In the genomic region with DNA sequence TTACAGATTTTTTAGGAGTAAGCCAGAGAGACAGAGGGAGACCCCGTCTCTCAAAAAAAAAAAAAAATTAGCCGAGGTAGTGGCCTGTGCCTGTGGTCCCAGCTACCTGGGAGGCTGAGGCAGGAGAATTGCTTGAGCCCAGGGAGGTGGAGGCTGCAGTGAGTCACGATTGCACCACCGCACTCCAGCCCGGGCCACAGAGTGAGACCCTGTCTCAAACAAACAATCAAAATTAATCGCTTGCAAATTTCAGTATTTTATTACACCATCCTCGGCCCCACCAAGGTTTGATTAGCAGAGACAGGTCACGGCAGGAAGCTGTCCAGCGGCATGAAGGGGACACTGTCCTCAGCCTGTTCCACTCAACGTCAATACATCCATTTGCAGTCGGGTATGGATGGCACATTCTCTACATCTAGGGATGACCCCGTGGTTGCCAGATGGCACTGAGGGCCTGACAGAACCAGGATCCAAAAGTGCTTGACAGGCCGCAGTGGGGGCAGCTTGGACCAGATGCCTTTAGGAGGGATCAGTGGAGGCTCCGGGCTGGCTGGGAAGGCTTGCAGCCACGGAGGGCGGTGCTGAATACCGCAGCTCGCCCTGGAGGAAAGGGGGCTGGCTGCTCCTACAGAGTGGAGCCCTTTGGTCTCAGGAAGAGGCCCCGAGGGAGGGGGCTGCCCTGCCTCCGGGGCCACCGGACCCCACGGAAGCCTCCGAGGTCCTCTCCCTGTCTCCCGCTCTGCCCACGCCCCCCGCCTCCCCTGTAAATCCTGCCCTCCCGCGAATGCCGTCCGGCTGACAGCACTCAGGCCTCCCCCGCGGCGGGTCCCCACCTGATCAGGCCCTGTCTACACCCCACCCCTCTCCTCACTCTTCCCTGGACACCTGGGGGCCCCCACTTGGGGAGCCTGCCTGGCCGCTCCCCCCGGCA, we compare ENCODE assay signal across 18 cellular contexts. TPM values are rescaled to one million over a fixed set of nuclear protein-coding genes. Genes with fewer than 3 reads are reported as not detected.
A peak's percentile ranks its signal among the peaks of the same experiment; 100 is the strongest.
DNase-seq lines count a peak whose midpoint lies in the region; ATAC-seq, FAIRE-seq and TF ChIP-seq lines count a peak whose summit lies in the region.
"Had no signal": no experiment of that assay in that cellular context is flagged by ENCODE, and none has a peak within 500 bp of the region (broad histone marks: within the 10 kb centered on the region; RNA-seq: fewer than 3 reads in every experiment).

No MANE protein-coding gene starts in this region.

- no peak for FAIRE-seq in K562 (lab: Jason Lieb, UNC)
- FAIRE-seq: H1 had no signal

- no peak overlapping the region for H3K4me3 Mint-ChIP-seq in activated CD4-positive, alpha-beta memory T cell treated with anti-CD3 and anti-CD28 coated beads, Interleukin-2, amount 10 ng/mL, durations not matched to agents 7 days and 5 days
- no peak overlapping the region for H3K4me3 Mint-ChIP-seq in activated CD4-positive, alpha-beta memory T cell treated with anti-CD3 and anti-CD28 coated beads for 36 hours
- H3K4me3 Mint-ChIP-seq: naive B cell; stimulated activated naive CD8-positive, alpha-beta T cell treated with anti-CD3 and anti-CD28 coated beads, Interleukin-15, Interleukin-2, amounts not matched to agents 100 ng/mL and 50 ng/mL, for 24 hours; T-cell had no signal

- ATAC-seq in K562 (peak; percentile 5; the same call in 2 of the 3 replicates), left lung (peak; percentile 8)
- ATAC-seq: activated T-cell treated with anti-CD3 and anti-CD28 coated beads, Interleukin-2, amount 50 U/mL, for 72 hours; T-cell had no signal

- H3K4me1 ChIP-seq in K562 (replicated peaks in 1 of 2; ENCODE audit: control insufficient read depth in 2 of 2, insufficient read depth in 2 of 2, low read length in 2 of 2) (peaks cover 21 to 44% of the 10 kb centered on the region in 2 experiments), left lung (peaks cover 4 to 69% of the 10 kb centered on the region in 2 donors), stomach (peaks cover 0 to 44% (median 14%) of the 10 kb centered on the region in 4 donors)
- H3K4me1 ChIP-seq: ascending aorta had no signal

- H3K4me1 Mint-ChIP-seq in activated CD4-positive, alpha-beta memory T cell treated with anti-CD3 and anti-CD28 coated beads, Interleukin-2, amount 10 ng/mL, durations not matched to agents 7 days and 5 days, result peaks cover 51% of the 10 kb centered on the region
- H3K4me1 Mint-ChIP-seq in activated CD4-positive, alpha-beta memory T cell treated with anti-CD3 and anti-CD28 coated beads for 36 hours (ENCODE audit: low read depth), result peaks cover 31% of the 10 kb centered on the region

- BruUV-seq in K562 (replicated peaks; lab: Mats Ljungman, UMichigan), result no TSS peak

- H3K36me3 ChIP-seq in K562 (ENCODE audit: control insufficient read depth, insufficient read depth, low read length) (peaks cover 6% of the 10 kb centered on the region; the same call in 2 of the 3 replicates), left lung (peaks cover 0 to 10% of the 10 kb centered on the region in 2 donors), stomach (peaks cover 0 to 9% (median 7%) of the 10 kb centered on the region in 4 donors)

- TF ChIP-seq EP300 in K562 (IDR thresholded peaks at IDR 0.05; ENCODE audit: low read length) (no peak), stomach (IDR thresholded peaks at IDR 0.05) (no peak)

- H3K9me3 ChIP-seq in K562 (replicated peaks; ENCODE audit: control insufficient read depth, insufficient read depth, low read depth, low read length) (no peaks in the 10 kb centered on the region), left lung (no peaks in the 10 kb centered on the region), stomach (no peaks in the 10 kb centered on the region)
- H3K9me3 ChIP-seq: ascending aorta had no signal

- intact Hi-C loops in activated CD4-positive, alpha-beta memory T cell treated with anti-CD3 and anti-CD28 coated beads for 36 hours (cut with micrococcal nuclease), result no loop called here
- intact Hi-C loops in K562 (cut with micrococcal nuclease) (no loop called here), left lung (cut with DNase I) (no loop called here), stomach (cut with DNase I; ENCODE audit: low total_unique reads) (no loop called here)

- in situ Hi-C loops in K562 (cut with MboI), result no loop called here

- no peak overlapping the region for H3K4me3 ChIP-seq in K562
- no peak overlapping the region for H3K4me3 ChIP-seq in left lung
- H3K4me3 ChIP-seq in stomach, result peak overlapping the region in 3 of 4 donors; percentile 7 to 22 (median 19)
- H3K4me3 ChIP-seq: ascending aorta had no signal

- H3K9ac ChIP-seq in K562 (ENCODE audit: insufficient read depth in 1 of 2, low read depth in 2 of 2, low read length in 2 of 2), result peak overlapping the region in 1 of 2 experiments; percentile 54; a peak in 2 of 4 replicates

- TF ChIP-seq RAD21 in K562 (CRISPR knock-in tag; conservative IDR thresholded peaks at IDR 0.05 in 1 of 2, IDR thresholded peaks at IDR 0.05 in 1 of 2), result no peak

- no peaks in the 10 kb centered on the region for H4K20me1 ChIP-seq in K562 (replicated peaks; ENCODE audit: control insufficient read depth, insufficient read depth, low read length)

- H3K4me2 ChIP-seq in K562 (ENCODE audit: insufficient read depth, low read length), result no peak overlapping the region

- no peaks in the 10 kb centered on the region for H3K9me3 Mint-ChIP-seq in activated CD4-positive, alpha-beta memory T cell treated with anti-CD3 and anti-CD28 coated beads, Interleukin-2, amount 10 ng/mL, durations not matched to agents 7 days and 5 days
- H3K9me3 Mint-ChIP-seq in activated CD4-positive, alpha-beta memory T cell treated with anti-CD3 and anti-CD28 coated beads for 36 hours, result no peaks in the 10 kb centered on the region
- H3K9me3 Mint-ChIP-seq: activated T-cell treated with anti-CD3 and anti-CD28 coated beads, Interleukin-2, amount 50 U/mL, for 72 hours; naive B cell; stimulated activated naive CD8-positive, alpha-beta T cell treated with anti-CD3 and anti-CD28 coated beads, Interleukin-15, Interleukin-2, amounts not matched to agents 100 ng/mL and 50 ng/mL, for 24 hours; T-cell had no signal

- H3K27me3 Mint-ChIP-seq in activated CD4-positive, alpha-beta memory T cell treated with anti-CD3 and anti-CD28 coated beads, Interleukin-2, amount 10 ng/mL, durations not matched to agents 7 days and 5 days, result peaks cover 4% of the 10 kb centered on the region
- H3K27me3 Mint-ChIP-seq in activated CD4-positive, alpha-beta memory T cell treated with anti-CD3 and anti-CD28 coated beads for 36 hours, result no peaks in the 10 kb centered on the region
- H3K27me3 Mint-ChIP-seq: stimulated activated naive CD8-positive, alpha-beta T cell treated with anti-CD3 and anti-CD28 coated beads, Interleukin-15, Interleukin-2, amounts not matched to agents 100 ng/mL and 50 ng/mL, for 24 hours; T-cell had no signal

- no peaks in the 10 kb centered on the region for H3K27me3 ChIP-seq in K562 (ENCODE audit: control insufficient read depth in 2 of 2, insufficient read depth in 2 of 2, low read length in 2 of 2)
- peaks cover 0 to 11% of the 10 kb centered on the region in 2 donors for H3K27me3 ChIP-seq in left lung
- peaks cover 0 to 10% (median 0%) of the 10 kb centered on the region in 3 donors for H3K27me3 ChIP-seq in stomach
- H3K27me3 ChIP-seq: ascending aorta had no signal

- TF ChIP-seq CTCF in K562 (IDR thresholded peaks at IDR 0.05 in 2 of 3, conservative IDR thresholded peaks at IDR 0.05 in 1 of 3; ENCODE audit: insufficient read depth in 2 of 3, low read depth in 1 of 3, low read length in 3 of 3), result no peak
- TF ChIP-seq CTCF in left lung (IDR thresholded peaks at IDR 0.05), result no peak
- TF ChIP-seq CTCF in stomach (IDR thresholded peaks at IDR 0.05), result no peak

- TF ChIP-seq POLR2A in K562 (conservative IDR thresholded peaks at IDR 0.05) (no peak), stomach (IDR thresholded peaks at IDR 0.05) (no peak)

- no peak overlapping the region for H3K27ac ChIP-seq in K562 (ENCODE audit: extremely low read depth, low read depth, low read length)
- H3K27ac ChIP-seq in left lung, result peak overlapping the region in 1 of 2 donors; percentile 94
- peak overlapping the region in 2 of 5 donors; percentile 79 to 81 for H3K27ac ChIP-seq in stomach
- H3K27ac ChIP-seq: ascending aorta had no signal

- no peaks in the 10 kb centered on the region for H3K79me2 ChIP-seq in K562 (ENCODE audit: control insufficient read depth, insufficient read depth, low read length)

- H3K36me3 Mint-ChIP-seq in activated CD4-positive, alpha-beta memory T cell treated with anti-CD3 and anti-CD28 coated beads, Interleukin-2, amount 10 ng/mL, durations not matched to agents 7 days and 5 days (ENCODE audit: low read depth), result peaks cover 23% of the 10 kb centered on the region
- peaks cover under 1% of the 10 kb centered on the region for H3K36me3 Mint-ChIP-seq in activated CD4-positive, alpha-beta memory T cell treated with anti-CD3 and anti-CD28 coated beads for 36 hours

- POLR2A ChIA-PET in activated CD4-positive, alpha-beta memory T cell treated with anti-CD3 and anti-CD28 coated beads, Interleukin-2, amount 10 ng/mL, durations not matched to agents 7 days and 5 days (lab: Charles Lee), result interaction anchor here (1.2 to 7.0 kb wide), 4 partner anchors 16 to 120 kb away, joined by 3 to 83 read pairs (median 14); a partner anchor contains a TSS
- POLR2A ChIA-PET in activated CD4-positive, alpha-beta memory T cell treated with anti-CD3 and anti-CD28 coated beads for 36 hours (lab: Charles Lee), result no interaction called here
- POLR2A ChIA-PET in K562 (lab: Yijun Ruan, JAX), result interaction anchor here (1.1 to 1.4 kb wide), 2 partner anchors 14 to 138 kb away, joined by 3 read pairs; no protein-coding TSS in a partner anchor

- peak overlapping the region; percentile 31 for H3K27ac Mint-ChIP-seq in activated CD4-positive, alpha-beta memory T cell treated with anti-CD3 and anti-CD28 coated beads, Interleukin-2, amount 10 ng/mL, durations not matched to agents 7 days and 5 days
- H3K27ac Mint-ChIP-seq in activated CD4-positive, alpha-beta memory T cell treated with anti-CD3 and anti-CD28 coated beads for 36 hours, result no peak overlapping the region
- H3K27ac Mint-ChIP-seq: stimulated activated naive CD8-positive, alpha-beta T cell treated with anti-CD3 and anti-CD28 coated beads, Interleukin-15, Interleukin-2, amounts not matched to agents 100 ng/mL and 50 ng/mL, for 24 hours had no signal

- 80% methylated on average over 23 of the region's 35 CpGs for WGBS in K562 (ENCODE audit: insufficient coverage, low coverage, missing lambda C conversion rate)
- 50 to 63% (median 59%) methylated on average over 26 to 35 of the region's 35 CpGs for WGBS in stomach, 5 donors

- H3K9me1 ChIP-seq in K562 (ENCODE audit: control insufficient read depth, insufficient read depth, low read length), result no peaks in the 10 kb centered on the region

- peak overlapping the region; percentile 42; the same call in 1 of the 2 replicates for H2AFZ ChIP-seq in K562 (ENCODE audit: low read depth, low read length)

- DNase-seq in activated CD4-positive, alpha-beta memory T cell treated with anti-CD3 and anti-CD28 coated beads, Interleukin-2, amount 10 ng/mL, durations not matched to agents 7 days and 5 days, result no peak
- DNase-seq in activated CD4-positive, alpha-beta memory T cell treated with anti-CD3 and anti-CD28 coated beads for 36 hours, result no peak
- DNase-seq in K562 (ENCODE audit: extremely low read depth in 1 of 4, low spot score in 3 of 4) (peak in 2 of 4 experiments; percentile 41 to 42), left lung (no peak), stomach (no peak)
- no peak for DNase-seq in activated effector memory CD4-positive, alpha-beta T cell treated with anti-CD3 and anti-CD28 coated beads, Interleukin-2, amount 50 U/mL, for 16 hours
- DNase-seq in effector CD8-positive, alpha-beta T cell (lab: John Stamatoyannopoulos, UW), result no peak
- no peak for DNase-seq in activated T-cell treated with anti-CD3 and anti-CD28 coated beads, Interleukin-2, amount 50 U/mL, for 48 hours
- DNase-seq: activated T-cell treated with anti-CD3 and anti-CD28 coated beads, Interleukin-2, amount 50 U/mL, for 72 hours; effector CD4-positive, alpha-beta T cell; Karpas-422; kidney glomerular epithelial cell; naive B cell; T-cell had no signal

- CTCF ChIA-PET in activated CD4-positive, alpha-beta memory T cell treated with anti-CD3 and anti-CD28 coated beads, Interleukin-2, amount 10 ng/mL, durations not matched to agents 7 days and 5 days (lab: Charles Lee), result no interaction called here
- CTCF ChIA-PET in activated CD4-positive, alpha-beta memory T cell treated with anti-CD3 and anti-CD28 coated beads for 36 hours (lab: Charles Lee), result no interaction called here
- CTCF ChIA-PET in K562 (lab: Yijun Ruan, JAX; ENCODE audit: low intra/inter-chr PET ratio), result interaction anchor here (0.5 kb wide), 1 partner anchor 15 kb away, joined by 5 read pairs; no protein-coding TSS in a partner anchor

RNA-seq across cellular contexts. Expression of a gene that starts 13.1 kb away (rescaled TPM):
- under 1 TPM; 0.98 TPM for total RNA-seq in activated CD4-positive, alpha-beta memory T cell treated with anti-CD3 and anti-CD28 coated beads, Interleukin-2, amount 10 ng/mL, durations not matched to agents 7 days and 5 days
- under 1 TPM; 0.63 to 0.71 TPM for total RNA-seq in activated CD4-positive, alpha-beta memory T cell treated with anti-CD3 and anti-CD28 coated beads for 36 hours
- total RNA-seq in K562 (2011; cell fraction: chromatin; rRNA removed; ENCODE audit: low replicate concordance), result 1.2 and 2.8 TPM in 2 replicates
- 1.6 and 2.0 TPM in 2 replicates for total RNA-seq in K562 (2011; cell fraction: nucleolus; rRNA removed)
- total RNA-seq in K562 (2011; cell fraction: nucleoplasm; rRNA removed), result 1.2 and 1.5 TPM in 2 replicates
- total RNA-seq in K562 (2014; rRNA removed) (0.36 and 0.57 TPM in 2 replicates), K562 (2014; rRNA removed; fragmentation: Illumina TruSeq; extraction: Trizol) (0.33 and 0.45 TPM in 2 replicates), K562 (2015; rRNA removed; fragmentation: Illumina TruSeq; extraction: Trizol) (0.58 and 0.64 TPM in 2 replicates), K562 (2021) (0.58 and 0.60 TPM in 2 replicates), left lung (1 to 10 TPM in 1 of 2 donors, under 1 TPM in 1; 0.73 to 1.2 TPM), stomach (1 to 10 TPM in 3 of 5 donors, not detected in 2; 2.0 to 6.4 (median 3.5) TPM)
- polyA plus RNA-seq in K562 (2011; rRNA removed) (0.55 and 0.72 TPM in 2 replicates), K562 (2014; fragmentation: Illumina TruSeq; extraction: Trizol) (0.45 and 0.60 TPM in 2 replicates), K562 (2014; fragmentation: Nextera tagmentation; extraction: Ambion mirVana) (under 1 TPM in 1 of 2 experiments, not detected in 1; 0.17 TPM), K562 (2014; rRNA removed) (0.49 and 0.71 TPM in 2 replicates), stomach (under 1 TPM; 0.44 to 0.90 (median 0.46) TPM)
- polyA plus RNA-seq in K562 (2011; cell fraction: cytosol; rRNA removed), result 0.43 and 0.48 TPM in 2 replicates
- 0.63 TPM in 2 replicates for polyA plus RNA-seq in K562 (2011; cell fraction: nucleus; rRNA removed)
- polyA plus RNA-seq in K562 (2012), result 0.62 and 0.97 TPM in 2 replicates
- polyA minus RNA-seq in K562 (2011; rRNA and poly(A)+ RNA removed), result 0.42 and 0.81 TPM in 2 replicates
- not detected in 2 replicates for polyA minus RNA-seq in K562 (2011; cell fraction: cytosol; rRNA and poly(A)+ RNA removed)
- 0.22 and 0.27 TPM in 2 replicates for polyA minus RNA-seq in K562 (2011; cell fraction: nucleus; rRNA and poly(A)+ RNA removed)
- total RNA-seq: NCI-H460 had no signal

RNA-seq across cellular contexts. Expression of a gene that starts 33.4 kb away (rescaled TPM):
- 10 to 100 TPM; 40.8 to 47.5 TPM for total RNA-seq in activated CD4-positive, alpha-beta memory T cell treated with anti-CD3 and anti-CD28 coated beads, Interleukin-2, amount 10 ng/mL, durations not matched to agents 7 days and 5 days
- total RNA-seq in activated CD4-positive, alpha-beta memory T cell treated with anti-CD3 and anti-CD28 coated beads for 36 hours, result 10 to 100 TPM; 14.1 to 15.9 TPM
- total RNA-seq in K562 (2011; cell fraction: chromatin; rRNA removed; ENCODE audit: low replicate concordance), result 26.7 and 49.0 TPM in 2 replicates
- 16.5 and 18.2 TPM in 2 replicates for total RNA-seq in K562 (2011; cell fraction: nucleolus; rRNA removed)
- total RNA-seq in K562 (2011; cell fraction: nucleoplasm; rRNA removed), result 38.7 and 66.3 TPM in 2 replicates
- total RNA-seq in K562 (2014; rRNA removed), result 7.6 and 7.9 TPM in 2 replicates
- 8.3 and 9.1 TPM in 2 replicates for total RNA-seq in K562 (2014; rRNA removed; fragmentation: Illumina TruSeq; extraction: Trizol)
- total RNA-seq in K562 (2015; rRNA removed; fragmentation: Illumina TruSeq; extraction: Trizol), result 6.7 and 7.1 TPM in 2 replicates
- 13.4 and 19.8 TPM in 2 replicates for total RNA-seq in K562 (2021)
- 26.7 and 35.9 TPM in 2 replicates for polyA plus RNA-seq in K562 (2011; rRNA removed)
- 10.5 and 14.7 TPM in 2 replicates for polyA plus RNA-seq in K562 (2011; cell fraction: cytosol; rRNA removed)
- polyA plus RNA-seq in K562 (2011; cell fraction: nucleus; rRNA removed), result 49.2 and 59.8 TPM in 2 replicates
- polyA plus RNA-seq in K562 (2012), result 8.5 and 11.4 TPM in 2 replicates
- polyA plus RNA-seq in K562 (2014; fragmentation: Illumina TruSeq; extraction: Trizol), result 11.5 and 13.0 TPM in 2 replicates
- 10 to 100 TPM in 1 of 2 experiments, 1 to 10 TPM in 1; 9.0 to 11.0 TPM for polyA plus RNA-seq in K562 (2014; fragmentation: Nextera tagmentation; extraction: Ambion mirVana)
- polyA plus RNA-seq in K562 (2014; rRNA removed), result 13.2 and 15.6 TPM in 2 replicates
- polyA minus RNA-seq in K562 (2011; rRNA and poly(A)+ RNA removed), result 18.7 and 32.2 TPM in 2 replicates
- polyA minus RNA-seq in K562 (2011; cell fraction: cytosol; rRNA and poly(A)+ RNA removed), result 7.8 and 13.7 TPM in 2 replicates
- 24.8 and 26.5 TPM in 2 replicates for polyA minus RNA-seq in K562 (2011; cell fraction: nucleus; rRNA and poly(A)+ RNA removed)
- total RNA-seq in left lung, result 10 to 100 TPM; 26.3 to 82.4 TPM
- total RNA-seq in stomach, result 10 to 100 TPM in 4 of 5 donors, 1 to 10 TPM in 1; 8.1 to 40.2 (median 26.8) TPM
- 10 to 100 TPM in 1 of 3 donors, 1 to 10 TPM in 2; 9.1 to 16.3 (median 9.3) TPM for polyA plus RNA-seq in stomach

RNA-seq across cellular contexts. Expression of a gene that starts 54.5 kb away (rescaled TPM):
- total RNA-seq in activated CD4-positive, alpha-beta memory T cell treated with anti-CD3 and anti-CD28 coated beads, Interleukin-2, amount 10 ng/mL, durations not matched to agents 7 days and 5 days, result 10 to 100 TPM; 59.3 to 63.3 TPM
- total RNA-seq in activated CD4-positive, alpha-beta memory T cell treated with anti-CD3 and anti-CD28 coated beads for 36 hours, result 10 to 100 TPM; 67.5 to 70.4 TPM
- total RNA-seq in K562 (2011; cell fraction: chromatin; rRNA removed; ENCODE audit: low replicate concordance), result 13.8 and 44.5 TPM in 2 replicates
- 11.0 and 12.1 TPM in 2 replicates for total RNA-seq in K562 (2011; cell fraction: nucleolus; rRNA removed)
- total RNA-seq in K562 (2011; cell fraction: nucleoplasm; rRNA removed), result 18.8 and 21.3 TPM in 2 replicates
- 56.9 and 74.2 TPM in 2 replicates for total RNA-seq in K562 (2014; rRNA removed)
- 58.7 and 59.8 TPM in 2 replicates for total RNA-seq in K562 (2014; rRNA removed; fragmentation: Illumina TruSeq; extraction: Trizol)
- 65.4 and 70.8 TPM in 2 replicates for total RNA-seq in K562 (2015; rRNA removed; fragmentation: Illumina TruSeq; extraction: Trizol)
- total RNA-seq in K562 (2021), result 61.0 and 61.5 TPM in 2 replicates
- polyA plus RNA-seq in K562 (2011; rRNA removed), result 38.3 and 65.7 TPM in 2 replicates
- 15.3 and 17.6 TPM in 2 replicates for polyA plus RNA-seq in K562 (2011; cell fraction: cytosol; rRNA removed)
- 12.4 and 13.8 TPM in 2 replicates for polyA plus RNA-seq in K562 (2011; cell fraction: nucleus; rRNA removed)
- 36.3 and 42.8 TPM in 2 replicates for polyA plus RNA-seq in K562 (2012)
- polyA plus RNA-seq in K562 (2014; fragmentation: Illumina TruSeq; extraction: Trizol), result 88.9 and 93.4 TPM in 2 replicates
- polyA plus RNA-seq in K562 (2014; fragmentation: Nextera tagmentation; extraction: Ambion mirVana), result 10 to 100 TPM; 29.2 to 33.7 TPM
- polyA plus RNA-seq in K562 (2014; rRNA removed), result 72.7 and 102 TPM in 2 replicates
- 16.0 and 24.7 TPM in 2 replicates for polyA minus RNA-seq in K562 (2011; rRNA and poly(A)+ RNA removed)
- 13.7 and 15.2 TPM in 2 replicates for polyA minus RNA-seq in K562 (2011; cell fraction: cytosol; rRNA and poly(A)+ RNA removed)
- polyA minus RNA-seq in K562 (2011; cell fraction: nucleus; rRNA and poly(A)+ RNA removed), result 9.3 and 13.1 TPM in 2 replicates
- 10 to 100 TPM; 37.1 to 39.1 TPM for total RNA-seq in left lung
- total RNA-seq in stomach, result 10 to 100 TPM in 4 of 5 donors, 1 to 10 TPM in 1; 5.8 to 70.6 (median 58.2) TPM
- 10 to 100 TPM; 21.1 to 51.1 (median 42.8) TPM for polyA plus RNA-seq in stomach

Comparison
In these comparisons a context has a peak if more than half of its experiments do, and no peak if none do; other contexts are left out.
1. H3K4me3 ChIP-seq: peak in stomach (3 of 4); none in K562 (single experiment) and left lung (0 of 2).